23 cellular contexts compared by ENCODE assay signal in the genomic region with DNA sequence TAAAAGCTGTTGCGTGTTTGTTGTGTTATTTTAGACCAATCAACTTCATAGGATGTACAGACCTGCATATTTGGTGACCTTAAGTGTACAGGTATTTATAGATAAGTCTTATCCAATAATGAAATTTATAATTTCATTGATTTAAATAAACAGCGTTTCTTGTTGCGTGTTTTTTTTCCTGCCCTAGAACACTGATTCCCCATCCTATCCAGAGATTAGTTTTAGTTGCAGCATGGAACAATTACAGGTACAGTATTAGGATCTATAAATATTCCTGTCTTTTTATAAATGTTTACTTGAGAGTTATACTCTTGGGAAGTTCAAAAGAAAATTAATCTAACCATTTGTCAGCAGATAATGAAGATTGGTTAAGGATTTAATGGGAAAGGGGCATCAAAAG. TPM values are rescaled to one million over a fixed set of nuclear protein-coding genes. Genes with fewer than 3 reads are reported as not detected.
DNase-seq lines count a peak whose midpoint lies in the region; ATAC-seq and TF ChIP-seq lines count a peak whose summit lies in the region.
"Had no signal": no experiment of that assay in that cellular context is flagged by ENCODE, and none has a peak within 500 bp of the region (broad histone marks: within the 10 kb centered on the region; RNA-seq: fewer than 3 reads in every experiment).

No MANE protein-coding gene starts in this region.

- no peak for TF ChIP-seq POLR2A in suprapubic skin (IDR thresholded peaks at IDR 0.05)

- H3K36me3 Mint-ChIP-seq in stimulated activated naive CD8-positive, alpha-beta T cell treated with anti-CD3 and anti-CD28 coated beads, Interleukin-15, Interleukin-2, amounts not matched to agents 100 ng/mL and 50 ng/mL, for 24 hours (ENCODE audit: low read depth): peaks cover 11% of the 10 kb centered on the region
- H3K36me3 Mint-ChIP-seq in endodermal cell (ENCODE audit: low read depth) (no peaks in the 10 kb centered on the region), type B pancreatic cell (peaks cover 4% of the 10 kb centered on the region)
- H3K36me3 Mint-ChIP-seq: mesothelial cell of epicardium had no signal

- no peak for DNase-seq in stimulated activated naive CD8-positive, alpha-beta T cell treated with anti-CD3 and anti-CD28 coated beads, Interleukin-15, Interleukin-2, amounts not matched to agents 100 U/mL and 50 U/mL, for 24 hours
- no peak for DNase-seq in MM.1S
- DNase-seq in endodermal cell: no peak
- DNase-seq in type B pancreatic cell (ENCODE audit: extremely low spot score, unreplicated experiment): no peak
- no peak for DNase-seq in suprapubic skin (ENCODE audit: low spot score in 2 of 2)
- DNase-seq in stimulated activated naive CD4-positive, alpha-beta T cell (lab: John Stamatoyannopoulos, UW): no peak
- DNase-seq: activated CD4-positive, alpha-beta memory T cell treated with anti-CD3 and anti-CD28 coated beads for 36 hours; activated naive CD4-positive, alpha-beta T cell treated with anti-CD3 and anti-CD28 coated beads for 36 hours; CD4-positive, alpha-beta memory T cell; colonic mucosa; effector memory CD8-positive, alpha-beta T cell; foreskin melanocyte; NCI-H2171; NCI-H524; stimulated activated CD4-positive, alpha-beta T cell treated with anti-CD3 and anti-CD28 coated beads, Interleukin-15, amount 100 ng/mL, for 24 hours; trophoblast cell had no signal

- no peak overlapping the region for H3K9ac ChIP-seq in MM.1S (ENCODE audit: low read length)
- no peak overlapping the region for H3K9ac ChIP-seq in endodermal cell (ENCODE audit: extremely low read depth, low read length, poor library complexity, severe bottlenecking)

- WGBS in endodermal cell (ENCODE audit: insufficient coverage in 1 of 2, insufficient read length in 1 of 2), 2 experiments: 12% methylated on average over 3 of the region's 3 CpGs; no CpG with 5 or more reads in 1 of the 2 experiments
- 95% methylated on average over 3 of the region's 3 CpGs for WGBS in suprapubic skin

- H3K4me3 Mint-ChIP-seq in stimulated activated naive CD8-positive, alpha-beta T cell treated with anti-CD3 and anti-CD28 coated beads, Interleukin-15, Interleukin-2, amounts not matched to agents 100 ng/mL and 50 ng/mL, for 24 hours: peak overlapping the region; percentile 49
- no peak overlapping the region for H3K4me3 Mint-ChIP-seq in endodermal cell
- H3K4me3 Mint-ChIP-seq in type B pancreatic cell: peak overlapping the region; percentile 94

- no peak overlapping the region for H3K27ac Mint-ChIP-seq in stimulated activated naive CD8-positive, alpha-beta T cell treated with anti-CD3 and anti-CD28 coated beads, Interleukin-15, Interleukin-2, amounts not matched to agents 100 ng/mL and 50 ng/mL, for 24 hours
- H3K27ac Mint-ChIP-seq in endodermal cell: no peak overlapping the region
- peak overlapping the region; percentile 48 for H3K27ac Mint-ChIP-seq in type B pancreatic cell
- H3K27ac Mint-ChIP-seq: activated CD4-positive, alpha-beta memory T cell treated with anti-CD3 and anti-CD28 coated beads for 36 hours; activated naive CD4-positive, alpha-beta T cell treated with anti-CD3 and anti-CD28 coated beads for 36 hours; effector memory CD8-positive, alpha-beta T cell; mesothelial cell of epicardium; progenitor cell of endocrine pancreas had no signal

- TF ChIP-seq EP300 in suprapubic skin (IDR thresholded peaks at IDR 0.05): no peak

- TF ChIP-seq CTCF in MM.1S (IDR thresholded peaks at IDR 0.05; ENCODE audit: low read length): no peak
- peak; percentile 19 for TF ChIP-seq CTCF in endodermal cell (conservative IDR thresholded peaks at IDR 0.05)
- TF ChIP-seq CTCF in type B pancreatic cell (conservative IDR thresholded peaks at IDR 0.05): no peak
- TF ChIP-seq CTCF in suprapubic skin (IDR thresholded peaks at IDR 0.05): no peak

- H2AFZ ChIP-seq in MM.1S (ENCODE audit: low read length): no peak overlapping the region

- H3K4me2 ChIP-seq in MM.1S (ENCODE audit: low read depth, low read length): peak overlapping the region; percentile 82; the same call in 1 of the 2 replicates

- H3K9me3 ChIP-seq in MM.1S (replicated peaks; ENCODE audit: insufficient read depth, low read length) (no peaks in the 10 kb centered on the region), endodermal cell (ENCODE audit: control insufficient read depth, low read length) (no peaks in the 10 kb centered on the region), suprapubic skin (no peaks in the 10 kb centered on the region)
- H3K9me3 ChIP-seq: colonic mucosa, esophagus muscularis mucosa, SJSA1 had no signal

- H3K27me3 ChIP-seq in MM.1S (replicated peaks; ENCODE audit: insufficient read depth, low read length) (peaks cover 22% of the 10 kb centered on the region), endodermal cell (ENCODE audit: control insufficient read depth, insufficient read depth, low read length, poor library complexity, severe bottlenecking) (peaks cover 78% of the 10 kb centered on the region), suprapubic skin (peaks cover 18% of the 10 kb centered on the region)
- H3K27me3 ChIP-seq: esophagus muscularis mucosa had no signal

- H3F3A ChIP-seq in MM.1S (ENCODE audit: insufficient read depth, low read length): peaks cover 37% of the 10 kb centered on the region

- no peak overlapping the region for H3K27ac ChIP-seq in MM.1S (ENCODE audit: low read length)
- H3K27ac ChIP-seq in endodermal cell (ENCODE audit: low read depth, low read length): no peak overlapping the region
- H3K27ac ChIP-seq in suprapubic skin: no peak overlapping the region
- H3K27ac ChIP-seq: colonic mucosa, SJSA1, VCaP had no signal

- no peaks in the 10 kb centered on the region for H3K36me3 ChIP-seq in MM.1S (replicated peaks; ENCODE audit: insufficient read depth, low read length)
- no peaks in the 10 kb centered on the region for H3K36me3 ChIP-seq in endodermal cell (ENCODE audit: control insufficient read depth, insufficient read depth, low read length)
- H3K36me3 ChIP-seq in suprapubic skin: no peaks in the 10 kb centered on the region
- H3K36me3 ChIP-seq: colonic mucosa, esophagus muscularis mucosa had no signal

- H3K4me1 ChIP-seq in MM.1S (ENCODE audit: low read length) (peaks cover 28% of the 10 kb centered on the region), endodermal cell (ENCODE audit: control insufficient read depth, insufficient read depth, low read length) (peaks cover 3% of the 10 kb centered on the region), suprapubic skin (peaks cover 42% of the 10 kb centered on the region)
- H3K4me1 ChIP-seq: colonic mucosa had no signal

- ATAC-seq in stimulated activated naive CD8-positive, alpha-beta T cell treated with anti-CD3 and anti-CD28 coated beads, Interleukin-15, Interleukin-2, amounts not matched to agents 100 U/mL and 50 U/mL, for 24 hours: no peak
- no peak for ATAC-seq in GM21619 (IDR thresholded peaks at IDR 0.05; ENCODE audit: unreplicated experiment)
- ATAC-seq: effector memory CD8-positive, alpha-beta T cell had no signal

- no peaks in the 10 kb centered on the region for H4K20me1 ChIP-seq in MM.1S (ENCODE audit: insufficient read depth, low read length)

- H3K79me2 ChIP-seq in MM.1S (ENCODE audit: low read length): peaks cover 53% of the 10 kb centered on the region

- H3K4me1 Mint-ChIP-seq in stimulated activated naive CD8-positive, alpha-beta T cell treated with anti-CD3 and anti-CD28 coated beads, Interleukin-15, Interleukin-2, amounts not matched to agents 100 ng/mL and 50 ng/mL, for 24 hours (ENCODE audit: low read depth): peaks cover 63% of the 10 kb centered on the region
- peaks cover 31% of the 10 kb centered on the region for H3K4me1 Mint-ChIP-seq in endodermal cell
- H3K4me1 Mint-ChIP-seq in type B pancreatic cell (ENCODE audit: unreplicated experiment): peaks cover 46% of the 10 kb centered on the region

- no peaks in the 10 kb centered on the region for H3K9me2 ChIP-seq in MM.1S (replicated peaks; ENCODE audit: insufficient read depth, low read length)

- peaks cover 50% of the 10 kb centered on the region for H3K27me3 Mint-ChIP-seq in stimulated activated naive CD8-positive, alpha-beta T cell treated with anti-CD3 and anti-CD28 coated beads, Interleukin-15, Interleukin-2, amounts not matched to agents 100 ng/mL and 50 ng/mL, for 24 hours
- peaks cover 81% of the 10 kb centered on the region for H3K27me3 Mint-ChIP-seq in endodermal cell (ENCODE audit: insufficient read depth)
- H3K27me3 Mint-ChIP-seq in type B pancreatic cell: peaks cover 59% of the 10 kb centered on the region
- H3K27me3 Mint-ChIP-seq: effector memory CD8-positive, alpha-beta T cell had no signal

- no peaks in the 10 kb centered on the region for H3K9me3 Mint-ChIP-seq in stimulated activated naive CD8-positive, alpha-beta T cell treated with anti-CD3 and anti-CD28 coated beads, Interleukin-15, Interleukin-2, amounts not matched to agents 100 ng/mL and 50 ng/mL, for 24 hours
- no peaks in the 10 kb centered on the region for H3K9me3 Mint-ChIP-seq in endodermal cell
- H3K9me3 Mint-ChIP-seq in type B pancreatic cell: no peaks in the 10 kb centered on the region
- H3K9me3 Mint-ChIP-seq: activated CD4-positive, alpha-beta memory T cell treated with anti-CD3 and anti-CD28 coated beads for 36 hours; activated naive CD4-positive, alpha-beta T cell treated with anti-CD3 and anti-CD28 coated beads for 36 hours; CD4-positive, alpha-beta memory T cell; effector memory CD8-positive, alpha-beta T cell; mesothelial cell of epicardium had no signal

- H3K4me3 ChIP-seq in MM.1S (ENCODE audit: low read length): no peak overlapping the region; the same call in 1 of the 2 replicates
- H3K4me3 ChIP-seq in endodermal cell (ENCODE audit: low read length): no peak overlapping the region
- H3K4me3 ChIP-seq in suprapubic skin: no peak overlapping the region
- H3K4me3 ChIP-seq: colonic mucosa, esophagus muscularis mucosa, SJSA1 had no signal

RNA-seq across cellular contexts. Expression of gene BMI1, which starts 2.1 kb away (rescaled TPM):
- total RNA-seq in endodermal cell (10 to 100 TPM; 12.2 to 15.5 TPM), type B pancreatic cell (ENCODE audit: low replicate concordance) (28.9 and 36.6 TPM in 2 replicates), suprapubic skin (10 to 100 TPM; 24.4 to 55.3 (median 38.5) TPM)
- polyA plus RNA-seq in endodermal cell (2013, experiment 1 of 2): 37.9 TPM
- polyA plus RNA-seq in endodermal cell (2013, experiment 2 of 2): 31.3 TPM

RNA-seq across cellular contexts. Expression of gene COMMD3, which starts 2.6 kb away (rescaled TPM):
- total RNA-seq in endodermal cell (10 to 100 TPM; 10.4 to 14.9 TPM), type B pancreatic cell (ENCODE audit: low replicate concordance) (42.5 and 51.3 TPM in 2 replicates), suprapubic skin (10 to 100 TPM; 32.9 to 46.7 (median 37.1) TPM)
- 30.4 TPM for polyA plus RNA-seq in endodermal cell (2013, experiment 1 of 2)
- polyA plus RNA-seq in endodermal cell (2013, experiment 2 of 2): 22.6 TPM

RNA-seq across cellular contexts. Expression of gene SPAG6, which starts 26.5 kb away (rescaled TPM):
- 1 to 10 TPM; 1.1 to 2.1 TPM for total RNA-seq in endodermal cell
- 1.9 TPM for polyA plus RNA-seq in endodermal cell (2013, experiment 1 of 2)
- 1.7 TPM for polyA plus RNA-seq in endodermal cell (2013, experiment 2 of 2)
- 1.9 and 6.6 TPM in 2 replicates for total RNA-seq in type B pancreatic cell (ENCODE audit: low replicate concordance)
- total RNA-seq in suprapubic skin: 1 to 10 TPM in 1 of 4 donors, under 1 TPM in 2, not detected in 1; 0.34 to 1.1 (median 0.72) TPM
- total RNA-seq: activated naive CD4-positive, alpha-beta T cell treated with anti-CD3 and anti-CD28 coated beads for 36 hours; CD4-positive, alpha-beta memory T cell; colonic mucosa; SJSA1 had no signal
- polyA plus RNA-seq: CD4-positive, alpha-beta memory T cell had no signal
